1 cellular context compared by ENCODE assay signal in the genomic region with DNA sequence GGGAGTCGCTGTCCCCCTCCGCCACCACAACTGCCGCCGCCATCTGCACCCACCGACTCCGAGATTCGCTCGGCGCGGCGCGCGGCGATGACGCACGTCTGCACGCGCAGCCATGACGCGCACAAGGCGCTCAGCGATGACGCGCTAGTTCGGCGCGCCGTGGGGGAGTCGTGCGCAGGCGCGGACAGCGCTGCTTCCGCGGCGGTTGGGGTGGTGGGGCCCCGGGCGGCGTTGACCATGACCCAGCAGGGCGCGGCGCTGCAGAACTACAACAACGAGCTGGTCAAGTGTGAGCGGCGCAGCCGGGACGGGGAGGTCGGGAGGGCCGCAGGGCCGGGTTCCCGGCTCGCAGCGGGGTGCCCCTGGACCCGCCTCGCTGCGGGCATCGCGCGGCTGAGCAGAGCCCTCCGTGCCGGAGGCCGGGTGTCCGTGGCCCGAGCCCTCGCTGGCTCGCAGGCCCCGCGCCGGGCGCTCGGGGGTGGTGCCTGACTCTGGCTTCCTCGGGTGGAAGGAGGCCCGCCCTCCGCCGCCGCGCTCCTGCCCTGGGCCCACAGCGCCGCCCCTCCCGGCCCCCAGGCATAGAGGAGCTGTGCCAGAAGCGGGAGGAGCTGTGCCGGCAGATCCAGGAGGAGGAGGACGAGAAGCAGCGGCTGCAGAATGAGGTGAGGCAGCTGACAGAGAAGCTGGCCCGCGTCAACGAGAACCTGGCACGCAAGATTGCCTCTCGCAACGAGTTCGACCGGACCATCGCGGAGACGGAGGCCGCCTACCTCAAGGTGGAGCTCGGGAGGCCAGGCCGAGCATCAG.
TF ChIP-seq lines count a peak whose summit lies in the region.

A gene with protein sequence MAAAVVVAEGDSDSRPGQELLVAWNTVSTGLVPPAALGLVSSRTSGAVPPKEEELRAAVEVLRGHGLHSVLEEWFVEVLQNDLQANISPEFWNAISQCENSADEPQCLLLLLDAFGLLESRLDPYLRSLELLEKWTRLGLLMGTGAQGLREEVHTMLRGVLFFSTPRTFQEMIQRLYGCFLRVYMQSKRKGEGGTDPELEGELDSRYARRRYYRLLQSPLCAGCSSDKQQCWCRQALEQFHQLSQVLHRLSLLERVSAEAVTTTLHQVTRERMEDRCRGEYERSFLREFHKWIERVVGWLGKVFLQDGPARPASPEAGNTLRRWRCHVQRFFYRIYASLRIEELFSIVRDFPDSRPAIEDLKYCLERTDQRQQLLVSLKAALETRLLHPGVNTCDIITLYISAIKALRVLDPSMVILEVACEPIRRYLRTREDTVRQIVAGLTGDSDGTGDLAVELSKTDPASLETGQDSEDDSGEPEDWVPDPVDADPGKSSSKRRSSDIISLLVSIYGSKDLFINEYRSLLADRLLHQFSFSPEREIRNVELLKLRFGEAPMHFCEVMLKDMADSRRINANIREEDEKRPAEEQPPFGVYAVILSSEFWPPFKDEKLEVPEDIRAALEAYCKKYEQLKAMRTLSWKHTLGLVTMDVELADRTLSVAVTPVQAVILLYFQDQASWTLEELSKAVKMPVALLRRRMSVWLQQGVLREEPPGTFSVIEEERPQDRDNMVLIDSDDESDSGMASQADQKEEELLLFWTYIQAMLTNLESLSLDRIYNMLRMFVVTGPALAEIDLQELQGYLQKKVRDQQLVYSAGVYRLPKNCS (minus strand): TSS at position 71 of the 807 bp plus-strand sequence. CDS start 28 bp downstream, at position 43.
A gene with protein sequence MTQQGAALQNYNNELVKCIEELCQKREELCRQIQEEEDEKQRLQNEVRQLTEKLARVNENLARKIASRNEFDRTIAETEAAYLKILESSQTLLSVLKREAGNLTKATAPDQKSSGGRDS (plus strand): TSS at position 187 of the 807 bp plus-strand sequence. CDS start 51 bp downstream, at position 238.

TF ChIP-seq in HEK293, 187 proteins besides CTCF, POLR2A, EP300 and RAD21 (continued from another document and continues in another):
- TF ChIP-seq ZNF785 (tag by site-specific recombination; IDR thresholded peaks at IDR 0.05) = no peak
- TF ChIP-seq, protein P1, sequence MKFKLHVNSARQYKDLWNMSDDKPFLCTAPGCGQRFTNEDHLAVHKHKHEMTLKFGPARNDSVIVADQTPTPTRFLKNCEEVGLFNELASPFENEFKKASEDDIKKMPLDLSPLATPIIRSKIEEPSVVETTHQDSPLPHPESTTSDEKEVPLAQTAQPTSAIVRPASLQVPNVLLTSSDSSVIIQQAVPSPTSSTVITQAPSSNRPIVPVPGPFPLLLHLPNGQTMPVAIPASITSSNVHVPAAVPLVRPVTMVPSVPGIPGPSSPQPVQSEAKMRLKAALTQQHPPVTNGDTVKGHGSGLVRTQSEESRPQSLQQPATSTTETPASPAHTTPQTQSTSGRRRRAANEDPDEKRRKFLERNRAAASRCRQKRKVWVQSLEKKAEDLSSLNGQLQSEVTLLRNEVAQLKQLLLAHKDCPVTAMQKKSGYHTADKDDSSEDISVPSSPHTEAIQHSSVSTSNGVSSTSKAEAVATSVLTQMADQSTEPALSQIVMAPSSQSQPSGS (tag by site-specific recombination; IDR thresholded peaks at IDR 0.05; ENCODE audit: low read depth) = peak; percentile 90
- peak; percentile 98 for TF ChIP-seq YY1 (tag by site-specific recombination; IDR thresholded peaks at IDR 0.05)
- TF ChIP-seq KLF8 (tag by site-specific recombination; IDR thresholded peaks at IDR 0.05) = peak; percentile 68; the same call in 1 of the 2 replicates
- TF ChIP-seq, protein P2, sequence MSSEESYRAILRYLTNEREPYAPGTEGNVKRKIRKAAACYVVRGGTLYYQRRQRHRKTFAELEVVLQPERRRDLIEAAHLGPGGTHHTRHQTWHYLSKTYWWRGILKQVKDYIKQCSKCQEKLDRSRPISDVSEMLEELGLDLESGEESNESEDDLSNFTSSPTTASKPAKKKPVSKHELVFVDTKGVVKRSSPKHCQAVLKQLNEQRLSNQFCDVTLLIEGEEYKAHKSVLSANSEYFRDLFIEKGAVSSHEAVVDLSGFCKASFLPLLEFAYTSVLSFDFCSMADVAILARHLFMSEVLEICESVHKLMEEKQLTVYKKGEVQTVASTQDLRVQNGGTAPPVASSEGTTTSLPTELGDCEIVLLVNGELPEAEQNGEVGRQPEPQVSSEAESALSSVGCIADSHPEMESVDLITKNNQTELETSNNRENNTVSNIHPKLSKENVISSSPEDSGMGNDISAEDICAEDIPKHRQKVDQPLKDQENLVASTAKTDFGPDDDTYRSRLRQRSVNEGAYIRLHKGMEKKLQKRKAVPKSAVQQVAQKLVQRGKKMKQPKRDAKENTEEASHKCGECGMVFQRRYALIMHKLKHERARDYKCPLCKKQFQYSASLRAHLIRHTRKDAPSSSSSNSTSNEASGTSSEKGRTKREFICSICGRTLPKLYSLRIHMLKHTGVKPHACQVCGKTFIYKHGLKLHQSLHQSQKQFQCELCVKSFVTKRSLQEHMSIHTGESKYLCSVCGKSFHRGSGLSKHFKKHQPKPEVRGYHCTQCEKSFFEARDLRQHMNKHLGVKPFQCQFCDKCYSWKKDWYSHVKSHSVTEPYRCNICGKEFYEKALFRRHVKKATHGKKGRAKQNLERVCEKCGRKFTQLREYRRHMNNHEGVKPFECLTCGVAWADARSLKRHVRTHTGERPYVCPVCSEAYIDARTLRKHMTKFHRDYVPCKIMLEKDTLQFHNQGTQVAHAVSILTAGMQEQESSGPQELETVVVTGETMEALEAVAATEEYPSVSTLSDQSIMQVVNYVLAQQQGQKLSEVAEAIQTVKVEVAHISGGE (tag by site-specific recombination; conservative IDR thresholded peaks at IDR 0.05; ENCODE audit: low read depth) = no peak
- no peak for TF ChIP-seq ZNF169 (tag by site-specific recombination; IDR thresholded peaks at IDR 0.05)
- no peak for TF ChIP-seq MZF1 (tag by site-specific recombination; IDR thresholded peaks at IDR 0.05; ENCODE audit: borderline replicate concordance)
- TF ChIP-seq SCRT1 (tag by site-specific recombination; IDR thresholded peaks at IDR 0.05; ENCODE audit: borderline replicate concordance) = no peak
- TF ChIP-seq, protein P3, sequence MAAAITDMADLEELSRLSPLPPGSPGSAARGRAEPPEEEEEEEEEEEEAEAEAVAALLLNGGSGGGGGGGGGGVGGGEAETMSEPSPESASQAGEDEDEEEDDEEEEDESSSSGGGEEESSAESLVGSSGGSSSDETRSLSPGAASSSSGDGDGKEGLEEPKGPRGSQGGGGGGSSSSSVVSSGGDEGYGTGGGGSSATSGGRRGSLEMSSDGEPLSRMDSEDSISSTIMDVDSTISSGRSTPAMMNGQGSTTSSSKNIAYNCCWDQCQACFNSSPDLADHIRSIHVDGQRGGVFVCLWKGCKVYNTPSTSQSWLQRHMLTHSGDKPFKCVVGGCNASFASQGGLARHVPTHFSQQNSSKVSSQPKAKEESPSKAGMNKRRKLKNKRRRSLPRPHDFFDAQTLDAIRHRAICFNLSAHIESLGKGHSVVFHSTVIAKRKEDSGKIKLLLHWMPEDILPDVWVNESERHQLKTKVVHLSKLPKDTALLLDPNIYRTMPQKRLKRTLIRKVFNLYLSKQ (tag by site-specific recombination; IDR thresholded peaks at IDR 0.05; ENCODE audit: borderline replicate concordance) = no peak
- TF ChIP-seq, protein P4, sequence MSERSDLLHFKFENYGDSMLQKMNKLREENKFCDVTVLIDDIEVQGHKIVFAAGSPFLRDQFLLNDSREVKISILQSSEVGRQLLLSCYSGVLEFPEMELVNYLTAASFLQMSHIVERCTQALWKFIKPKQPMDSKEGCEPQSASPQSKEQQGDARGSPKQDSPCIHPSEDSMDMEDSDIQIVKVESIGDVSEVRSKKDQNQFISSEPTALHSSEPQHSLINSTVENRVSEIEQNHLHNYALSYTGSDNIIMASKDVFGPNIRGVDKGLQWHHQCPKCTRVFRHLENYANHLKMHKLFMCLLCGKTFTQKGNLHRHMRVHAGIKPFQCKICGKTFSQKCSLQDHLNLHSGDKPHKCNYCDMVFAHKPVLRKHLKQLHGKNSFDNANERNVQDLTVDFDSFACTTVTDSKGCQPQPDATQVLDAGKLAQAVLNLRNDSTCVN (tag by site-specific recombination; optimal IDR thresholded peaks at IDR 0.05) = peak; percentile 99
- no peak for TF ChIP-seq ZNF157 (tag by site-specific recombination; IDR thresholded peaks at IDR 0.05)
- TF ChIP-seq ZSCAN30 (tag by site-specific recombination; IDR thresholded peaks at IDR 0.05) = peak; percentile 73
- TF ChIP-seq ZNF140 (tag by site-specific recombination; IDR thresholded peaks at IDR 0.05) = no peak
- no peak for TF ChIP-seq SETDB1 (IDR thresholded peaks at IDR 0.05; ENCODE audit: insufficient read length, low read length)
- TF ChIP-seq OSR2 (tag by site-specific recombination; IDR thresholded peaks at IDR 0.05) = peak; percentile 60
- no peak for TF ChIP-seq ZNF114 (tag by site-specific recombination; IDR thresholded peaks at IDR 0.05)
- TF ChIP-seq, protein P5, sequence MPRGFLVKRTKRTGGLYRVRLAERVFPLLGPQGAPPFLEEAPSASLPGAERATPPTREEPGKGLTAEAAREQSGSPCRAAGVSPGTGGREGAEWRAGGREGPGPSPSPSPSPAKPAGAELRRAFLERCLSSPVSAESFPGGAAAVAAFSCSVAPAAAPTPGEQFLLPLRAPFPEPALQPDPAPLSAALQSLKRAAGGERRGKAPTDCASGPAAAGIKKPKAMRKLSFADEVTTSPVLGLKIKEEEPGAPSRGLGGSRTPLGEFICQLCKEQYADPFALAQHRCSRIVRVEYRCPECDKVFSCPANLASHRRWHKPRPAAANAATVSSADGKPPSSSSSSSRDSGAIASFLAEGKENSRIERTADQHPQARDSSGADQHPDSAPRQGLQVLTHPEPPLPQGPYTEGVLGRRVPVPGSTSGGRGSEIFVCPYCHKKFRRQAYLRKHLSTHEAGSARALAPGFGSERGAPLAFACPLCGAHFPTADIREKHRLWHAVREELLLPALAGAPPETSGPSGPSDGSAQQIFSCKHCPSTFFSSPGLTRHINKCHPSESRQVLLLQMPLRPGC (tag by site-specific recombination; IDR thresholded peaks at IDR 0.05) = peak; percentile 92
- no peak for TF ChIP-seq ZNF423 (tag by site-specific recombination; IDR thresholded peaks at IDR 0.05)
- peak; percentile 98 for TF ChIP-seq ZNF629 (tag by site-specific recombination; IDR thresholded peaks at IDR 0.05)
- TF ChIP-seq ZNF2 (tag by site-specific recombination; IDR thresholded peaks at IDR 0.05) = peak; percentile 61
- no peak for TF ChIP-seq ZNF654 (tag by site-specific recombination; IDR thresholded peaks at IDR 0.05; ENCODE audit: low read depth)
- TF ChIP-seq, protein P6, sequence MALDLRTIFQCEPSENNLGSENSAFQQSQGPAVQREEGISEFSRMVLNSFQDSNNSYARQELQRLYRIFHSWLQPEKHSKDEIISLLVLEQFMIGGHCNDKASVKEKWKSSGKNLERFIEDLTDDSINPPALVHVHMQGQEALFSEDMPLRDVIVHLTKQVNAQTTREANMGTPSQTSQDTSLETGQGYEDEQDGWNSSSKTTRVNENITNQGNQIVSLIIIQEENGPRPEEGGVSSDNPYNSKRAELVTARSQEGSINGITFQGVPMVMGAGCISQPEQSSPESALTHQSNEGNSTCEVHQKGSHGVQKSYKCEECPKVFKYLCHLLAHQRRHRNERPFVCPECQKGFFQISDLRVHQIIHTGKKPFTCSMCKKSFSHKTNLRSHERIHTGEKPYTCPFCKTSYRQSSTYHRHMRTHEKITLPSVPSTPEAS (tag by site-specific recombination; IDR thresholded peaks at IDR 0.05) = no peak
- TF ChIP-seq, protein P7, sequence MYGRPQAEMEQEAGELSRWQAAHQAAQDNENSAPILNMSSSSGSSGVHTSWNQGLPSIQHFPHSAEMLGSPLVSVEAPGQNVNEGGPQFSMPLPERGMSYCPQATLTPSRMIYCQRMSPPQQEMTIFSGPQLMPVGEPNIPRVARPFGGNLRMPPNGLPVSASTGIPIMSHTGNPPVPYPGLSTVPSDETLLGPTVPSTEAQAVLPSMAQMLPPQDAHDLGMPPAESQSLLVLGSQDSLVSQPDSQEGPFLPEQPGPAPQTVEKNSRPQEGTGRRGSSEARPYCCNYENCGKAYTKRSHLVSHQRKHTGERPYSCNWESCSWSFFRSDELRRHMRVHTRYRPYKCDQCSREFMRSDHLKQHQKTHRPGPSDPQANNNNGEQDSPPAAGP (tag by site-specific recombination; IDR thresholded peaks at IDR 0.05) = peak; percentile 93
- no peak for TF ChIP-seq ZNF548 (tag by site-specific recombination; IDR thresholded peaks at IDR 0.05)
- TF ChIP-seq, protein P8, sequence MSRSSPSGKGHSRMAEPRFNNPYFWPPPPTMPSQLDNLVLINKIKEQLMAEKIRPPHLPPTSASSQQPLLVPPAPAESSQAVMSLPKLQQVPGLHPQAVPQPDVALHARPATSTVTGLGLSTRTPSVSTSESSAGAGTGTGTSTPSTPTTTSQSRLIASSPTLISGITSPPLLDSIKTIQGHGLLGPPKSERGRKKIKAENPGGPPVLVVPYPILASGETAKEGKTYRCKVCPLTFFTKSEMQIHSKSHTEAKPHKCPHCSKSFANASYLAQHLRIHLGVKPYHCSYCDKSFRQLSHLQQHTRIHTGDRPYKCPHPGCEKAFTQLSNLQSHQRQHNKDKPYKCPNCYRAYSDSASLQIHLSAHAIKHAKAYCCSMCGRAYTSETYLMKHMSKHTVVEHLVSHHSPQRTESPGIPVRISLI (tag by site-specific recombination; IDR thresholded peaks at IDR 0.05) = no peak
- TF ChIP-seq, protein P9, sequence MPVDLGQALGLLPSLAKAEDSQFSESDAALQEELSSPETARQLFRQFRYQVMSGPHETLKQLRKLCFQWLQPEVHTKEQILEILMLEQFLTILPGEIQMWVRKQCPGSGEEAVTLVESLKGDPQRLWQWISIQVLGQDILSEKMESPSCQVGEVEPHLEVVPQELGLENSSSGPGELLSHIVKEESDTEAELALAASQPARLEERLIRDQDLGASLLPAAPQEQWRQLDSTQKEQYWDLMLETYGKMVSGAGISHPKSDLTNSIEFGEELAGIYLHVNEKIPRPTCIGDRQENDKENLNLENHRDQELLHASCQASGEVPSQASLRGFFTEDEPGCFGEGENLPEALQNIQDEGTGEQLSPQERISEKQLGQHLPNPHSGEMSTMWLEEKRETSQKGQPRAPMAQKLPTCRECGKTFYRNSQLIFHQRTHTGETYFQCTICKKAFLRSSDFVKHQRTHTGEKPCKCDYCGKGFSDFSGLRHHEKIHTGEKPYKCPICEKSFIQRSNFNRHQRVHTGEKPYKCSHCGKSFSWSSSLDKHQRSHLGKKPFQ (tag by site-specific recombination; IDR thresholded peaks at IDR 0.05) = no peak
- peak; percentile 81 for TF ChIP-seq ZNF146 (tag by site-specific recombination; IDR thresholded peaks at IDR 0.05)
- no peak for TF ChIP-seq ZNF16 (tag by site-specific recombination; IDR thresholded peaks at IDR 0.05; ENCODE audit: low read depth)
- TF ChIP-seq GLIS2 (tag by site-specific recombination; IDR thresholded peaks at IDR 0.05) = peak; percentile 82
- TF ChIP-seq ZNF776 (tag by site-specific recombination; IDR thresholded peaks at IDR 0.05; ENCODE audit: borderline replicate concordance) = no peak
- TF ChIP-seq ZEB2 (tag by site-specific recombination; IDR thresholded peaks at IDR 0.05) = peak; percentile 86
- TF ChIP-seq ZNF416 (tag by site-specific recombination; IDR thresholded peaks at IDR 0.05) = no peak
- no peak for TF ChIP-seq ZNF549 (tag by site-specific recombination; IDR thresholded peaks at IDR 0.05)
- TF ChIP-seq ZNF132 (tag by site-specific recombination; IDR thresholded peaks at IDR 0.05; ENCODE audit: borderline replicate concordance) = no peak
